8 cellular contexts compared by ENCODE assay signal in the genomic region with DNA sequence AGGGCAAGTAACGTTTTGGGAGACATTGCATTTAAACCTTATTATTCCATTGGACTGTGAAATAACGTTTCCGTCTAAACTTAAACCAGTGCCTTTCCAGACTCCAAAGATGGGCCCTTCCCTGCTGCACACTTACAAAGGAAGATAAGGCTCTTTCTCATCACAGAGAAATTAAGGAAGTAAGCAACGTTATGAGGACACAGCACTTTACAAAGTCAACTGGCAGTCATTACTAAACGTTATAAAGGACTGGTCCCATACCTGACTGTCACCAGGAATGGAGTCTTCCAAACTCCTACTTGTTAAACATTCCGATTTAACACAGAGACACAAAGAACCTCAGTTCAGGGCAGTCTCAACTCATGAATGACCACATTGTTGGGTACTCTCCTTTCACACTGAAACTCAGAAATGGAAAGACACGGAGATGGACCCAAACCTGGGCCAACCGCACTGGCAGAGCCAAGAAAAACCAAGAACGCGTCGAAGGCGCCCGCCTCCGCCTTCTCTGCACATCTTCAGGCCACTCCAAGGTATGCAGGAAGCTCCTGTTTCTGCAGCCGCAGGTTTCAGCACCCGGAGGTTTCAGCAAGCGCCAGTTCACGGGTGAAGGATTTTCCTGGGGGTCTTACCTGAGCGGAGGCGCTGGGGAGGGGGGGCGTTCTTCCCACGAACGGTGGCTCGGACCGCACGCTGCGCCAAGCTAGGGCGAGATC.
DNase-seq lines count a peak whose midpoint lies in the region; ATAC-seq lines count a peak whose summit lies in the region.

No MANE protein-coding gene starts in this region.

- H3K4me1 ChIP-seq in adipocyte (ENCODE audit: control insufficient read depth, insufficient read depth, low read length) (peaks cover 26% of the 10 kb centered on the region), rectal smooth muscle tissue (ENCODE audit: control insufficient read depth, insufficient read depth, low read length) (peaks cover 7% of the 10 kb centered on the region)

- H3K27me3 ChIP-seq in adipocyte (replicated peaks; ENCODE audit: control insufficient read depth, insufficient read depth, low read length) (no peaks in the 10 kb centered on the region), rectal smooth muscle tissue (ENCODE audit: control insufficient read depth, insufficient read depth, low read length) (no peaks in the 10 kb centered on the region)

- peak overlapping the region; percentile 97 for H3K4me3 ChIP-seq in adipocyte (ENCODE audit: low read length)
- H3K4me3 ChIP-seq in rectal smooth muscle tissue (ENCODE audit: low read length) = peak overlapping the region; percentile 66

- peak overlapping the region; percentile 47 for H3K27ac ChIP-seq in rectal smooth muscle tissue (ENCODE audit: low read depth, low read length)

- peak in 2 of 3 donors; percentile 13 to 26 for DNase-seq in stimulated activated CD4-positive, alpha-beta T cell treated with anti-CD3 and anti-CD28 coated beads, Interleukin-12 subunit alpha, Interleukin-12 subunit beta, amount 100 ng/mL, for 48 hours (ENCODE audit: low read depth in 2 of 3, low spot score in 1 of 3)
- DNase-seq in stimulated activated CD4-positive, alpha-beta T cell treated with anti-CD3 and anti-CD28 coated beads, Interleukin-12 subunit alpha, Interleukin-12 subunit beta, amount 100 ng/mL, for 4 hours = no peak
- DNase-seq in NCI-H2227 treated with DMSO at 0.1 percent for 48 hours (lab: John Stamatoyannopoulos, UW) = peak; percentile 53
- peak; percentile 59 for DNase-seq in adipocyte (ENCODE audit: low read depth)
- peak; percentile 21 for DNase-seq in hepatic stellate cell (ENCODE audit: low spot score)
- no peak for DNase-seq in T-helper 9 cell

- H3K9ac ChIP-seq in adipocyte (ENCODE audit: low read length) (peak overlapping the region; percentile 92), rectal smooth muscle tissue (ENCODE audit: low read length) (peak overlapping the region; percentile 2)

- no peaks in the 10 kb centered on the region for H3K9me3 ChIP-seq in adipocyte (ENCODE audit: control insufficient read depth, low read length)

- ATAC-seq in HG02678 (IDR thresholded peaks at IDR 0.05; ENCODE audit: unreplicated experiment) = peak; percentile 4

- H3K36me3 ChIP-seq in adipocyte (ENCODE audit: control insufficient read depth, insufficient read depth, low read length, severe bottlenecking) = peaks cover 4% of the 10 kb centered on the region
- H3K36me3 ChIP-seq in rectal smooth muscle tissue (ENCODE audit: control insufficient read depth, insufficient read depth, low read length) = no peaks in the 10 kb centered on the region

Comparison
In these comparisons a context has a peak if more than half of its experiments do, and no peak if none do; other contexts are left out.
1. DNase-seq: peak in stimulated activated CD4-positive, alpha-beta T cell treated with anti-CD3 and anti-CD28 coated beads, Interleukin-12 subunit alpha, Interleukin-12 subunit beta, amount 100 ng/mL, for 48 hours (2 of 3), NCI-H2227 treated with DMSO at 0.1 percent for 48 hours (single experiment), adipocyte (single experiment) and hepatic stellate cell (single experiment); none in stimulated activated CD4-positive, alpha-beta T cell treated with anti-CD3 and anti-CD28 coated beads, Interleukin-12 subunit alpha, Interleukin-12 subunit beta, amount 100 ng/mL, for 4 hours (single experiment) and T-helper 9 cell (single experiment).